1 cellular context compared by ENCODE assay signal in the genomic region with DNA sequence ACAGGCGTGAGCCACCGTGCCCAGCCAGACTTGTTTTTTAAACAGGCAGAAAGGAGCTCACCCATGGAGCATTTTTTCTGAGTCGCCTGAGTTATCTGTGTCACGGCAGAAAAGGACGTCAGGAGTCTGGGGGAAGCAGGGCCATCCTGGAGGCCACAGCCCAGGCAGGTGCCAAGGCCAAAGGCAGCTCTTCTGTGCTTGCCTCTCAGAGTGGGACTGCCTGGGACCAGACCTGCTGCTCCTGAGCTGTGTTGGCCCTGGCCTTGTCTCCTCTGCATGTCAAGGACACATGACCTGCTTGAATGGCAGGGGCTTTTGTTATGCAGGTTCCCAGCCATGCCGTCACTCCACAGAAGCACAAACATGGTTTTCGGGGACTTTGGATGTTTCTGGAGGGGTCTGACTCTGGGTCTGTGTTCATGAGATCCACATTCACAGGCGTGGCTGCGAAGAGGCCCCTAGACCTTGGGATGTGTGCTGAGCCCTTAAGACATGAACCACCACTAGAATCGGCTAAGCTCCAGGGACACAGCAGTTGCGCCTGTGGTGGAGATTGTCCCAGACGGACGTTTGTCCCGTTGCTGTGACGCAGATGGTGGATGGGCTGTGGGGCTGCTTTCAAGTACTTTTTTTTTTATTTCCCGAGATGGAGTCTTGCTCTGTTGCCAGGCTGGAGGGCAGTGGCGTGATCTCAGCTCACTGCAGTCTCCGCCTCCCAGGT.
TF ChIP-seq lines count a peak whose summit lies in the region.

No MANE protein-coding gene starts in this region.

TF ChIP-seq in HepG2, 621 proteins besides CTCF, POLR2A, EP300 and RAD21 (continued from another document and continues in another):
- TF ChIP-seq DZIP1 (CRISPR knock-in tag; IDR thresholded peaks at IDR 0.05) (no peak), ZSCAN30 (CRISPR knock-in tag; IDR thresholded peaks at IDR 0.05) (no peak), REPIN1 (CRISPR knock-in tag; IDR thresholded peaks at IDR 0.05; ENCODE audit: borderline replicate concordance, low read depth) (peak; percentile 58; the same call in 1 of the 2 replicates), NKX3-1 (CRISPR knock-in tag; IDR thresholded peaks at IDR 0.05) (no peak), SETDB1 (CRISPR knock-in tag; IDR thresholded peaks at IDR 0.05; ENCODE audit: borderline replicate concordance) (no peak), ATF7 (IDR thresholded peaks at IDR 0.05) (no peak), ATF7 (CRISPR knock-in tag; IDR thresholded peaks at IDR 0.05) (peak; percentile 41; the same call in 1 of the 2 replicates), KLF13 (CRISPR knock-in tag; IDR thresholded peaks at IDR 0.05) (no peak), EEA1 (CRISPR knock-in tag; IDR thresholded peaks at IDR 0.05; ENCODE audit: borderline replicate concordance) (no peak), ZBED4 (CRISPR knock-in tag; IDR thresholded peaks at IDR 0.05; ENCODE audit: borderline replicate concordance) (0 out of 2 replicates have a peak, but pooled peaks have one; percentile 16), HDAC1 (CRISPR knock-in tag; IDR thresholded peaks at IDR 0.05) (peak; percentile 69), MXD4 (CRISPR knock-in tag; IDR thresholded peaks at IDR 0.05) (0 out of 2 replicates have a peak, but pooled peaks have one; percentile 31), ATF7-NPFF (CRISPR knock-in tag; IDR thresholded peaks at IDR 0.05; ENCODE audit: low read depth) (peak; percentile 42; the same call in 1 of the 2 replicates), SKIL (CRISPR knock-in tag; IDR thresholded peaks at IDR 0.05; ENCODE audit: borderline replicate concordance) (peak; percentile 58; the same call in 1 of the 2 replicates), ZNF282 (IDR thresholded peaks at IDR 0.05; ENCODE audit: partially characterized antibody) (no peak), GABPA (IDR thresholded peaks at IDR 0.05; ENCODE audit: low read depth, low read length) (no peak), GABPA (CRISPR knock-in tag; IDR thresholded peaks at IDR 0.05; ENCODE audit: low read depth) (no peak), ZNF142 (CRISPR knock-in tag; IDR thresholded peaks at IDR 0.05) (no peak), ZNF790 (CRISPR knock-in tag; IDR thresholded peaks at IDR 0.05; ENCODE audit: borderline replicate concordance) (no peak), HMG20A (CRISPR knock-in tag; IDR thresholded peaks at IDR 0.05; ENCODE audit: borderline replicate concordance) (no peak), FIP1L1 (IDR thresholded peaks at IDR 0.05; ENCODE audit: borderline replicate concordance, insufficient read depth, low read depth, low read length) (no peak), HOXA3 (CRISPR knock-in tag; IDR thresholded peaks at IDR 0.05) (peak; percentile 77), MEIS1 (CRISPR knock-in tag; IDR thresholded peaks at IDR 0.05; ENCODE audit: borderline replicate concordance) (peak; percentile 59; the same call in 1 of the 2 replicates), ZSCAN21 (CRISPR knock-in tag; IDR thresholded peaks at IDR 0.05; ENCODE audit: borderline replicate concordance) (no peak), FOXO1 (CRISPR knock-in tag; IDR thresholded peaks at IDR 0.05) (peak; percentile 53; the same call in 1 of the 2 replicates), ZNF670 (CRISPR knock-in tag; IDR thresholded peaks at IDR 0.05; ENCODE audit: borderline replicate concordance) (no peak)
- TF ChIP-seq, protein P1, sequence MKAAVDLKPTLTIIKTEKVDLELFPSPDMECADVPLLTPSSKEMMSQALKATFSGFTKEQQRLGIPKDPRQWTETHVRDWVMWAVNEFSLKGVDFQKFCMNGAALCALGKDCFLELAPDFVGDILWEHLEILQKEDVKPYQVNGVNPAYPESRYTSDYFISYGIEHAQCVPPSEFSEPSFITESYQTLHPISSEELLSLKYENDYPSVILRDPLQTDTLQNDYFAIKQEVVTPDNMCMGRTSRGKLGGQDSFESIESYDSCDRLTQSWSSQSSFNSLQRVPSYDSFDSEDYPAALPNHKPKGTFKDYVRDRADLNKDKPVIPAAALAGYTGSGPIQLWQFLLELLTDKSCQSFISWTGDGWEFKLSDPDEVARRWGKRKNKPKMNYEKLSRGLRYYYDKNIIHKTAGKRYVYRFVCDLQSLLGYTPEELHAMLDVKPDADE (CRISPR knock-in tag; IDR thresholded peaks at IDR 0.05), result no peak
- TF ChIP-seq, protein P2, sequence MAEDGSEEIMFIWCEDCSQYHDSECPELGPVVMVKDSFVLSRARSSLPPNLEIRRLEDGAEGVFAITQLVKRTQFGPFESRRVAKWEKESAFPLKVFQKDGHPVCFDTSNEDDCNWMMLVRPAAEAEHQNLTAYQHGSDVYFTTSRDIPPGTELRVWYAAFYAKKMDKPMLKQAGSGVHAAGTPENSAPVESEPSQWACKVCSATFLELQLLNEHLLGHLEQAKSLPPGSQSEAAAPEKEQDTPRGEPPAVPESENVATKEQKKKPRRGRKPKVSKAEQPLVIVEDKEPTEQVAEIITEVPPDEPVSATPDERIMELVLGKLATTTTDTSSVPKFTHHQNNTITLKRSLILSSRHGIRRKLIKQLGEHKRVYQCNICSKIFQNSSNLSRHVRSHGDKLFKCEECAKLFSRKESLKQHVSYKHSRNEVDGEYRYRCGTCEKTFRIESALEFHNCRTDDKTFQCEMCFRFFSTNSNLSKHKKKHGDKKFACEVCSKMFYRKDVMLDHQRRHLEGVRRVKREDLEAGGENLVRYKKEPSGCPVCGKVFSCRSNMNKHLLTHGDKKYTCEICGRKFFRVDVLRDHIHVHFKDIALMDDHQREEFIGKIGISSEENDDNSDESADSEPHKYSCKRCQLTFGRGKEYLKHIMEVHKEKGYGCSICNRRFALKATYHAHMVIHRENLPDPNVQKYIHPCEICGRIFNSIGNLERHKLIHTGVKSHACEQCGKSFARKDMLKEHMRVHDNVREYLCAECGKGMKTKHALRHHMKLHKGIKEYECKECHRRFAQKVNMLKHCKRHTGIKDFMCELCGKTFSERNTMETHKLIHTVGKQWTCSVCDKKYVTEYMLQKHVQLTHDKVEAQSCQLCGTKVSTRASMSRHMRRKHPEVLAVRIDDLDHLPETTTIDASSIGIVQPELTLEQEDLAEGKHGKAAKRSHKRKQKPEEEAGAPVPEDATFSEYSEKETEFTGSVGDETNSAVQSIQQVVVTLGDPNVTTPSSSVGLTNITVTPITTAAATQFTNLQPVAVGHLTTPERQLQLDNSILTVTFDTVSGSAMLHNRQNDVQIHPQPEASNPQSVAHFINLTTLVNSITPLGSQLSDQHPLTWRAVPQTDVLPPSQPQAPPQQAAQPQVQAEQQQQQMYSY (CRISPR knock-in tag; IDR thresholded peaks at IDR 0.05), result peak; percentile 24; the same call in 1 of the 2 replicates
- TF ChIP-seq, protein P3, sequence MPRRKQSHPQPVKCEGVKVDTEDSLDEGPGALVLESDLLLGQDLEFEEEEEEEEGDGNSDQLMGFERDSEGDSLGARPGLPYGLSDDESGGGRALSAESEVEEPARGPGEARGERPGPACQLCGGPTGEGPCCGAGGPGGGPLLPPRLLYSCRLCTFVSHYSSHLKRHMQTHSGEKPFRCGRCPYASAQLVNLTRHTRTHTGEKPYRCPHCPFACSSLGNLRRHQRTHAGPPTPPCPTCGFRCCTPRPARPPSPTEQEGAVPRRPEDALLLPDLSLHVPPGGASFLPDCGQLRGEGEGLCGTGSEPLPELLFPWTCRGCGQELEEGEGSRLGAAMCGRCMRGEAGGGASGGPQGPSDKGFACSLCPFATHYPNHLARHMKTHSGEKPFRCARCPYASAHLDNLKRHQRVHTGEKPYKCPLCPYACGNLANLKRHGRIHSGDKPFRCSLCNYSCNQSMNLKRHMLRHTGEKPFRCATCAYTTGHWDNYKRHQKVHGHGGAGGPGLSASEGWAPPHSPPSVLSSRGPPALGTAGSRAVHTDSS (CRISPR knock-in tag; conservative IDR thresholded peaks at IDR 0.05), result no peak
